In the genomic region with DNA sequence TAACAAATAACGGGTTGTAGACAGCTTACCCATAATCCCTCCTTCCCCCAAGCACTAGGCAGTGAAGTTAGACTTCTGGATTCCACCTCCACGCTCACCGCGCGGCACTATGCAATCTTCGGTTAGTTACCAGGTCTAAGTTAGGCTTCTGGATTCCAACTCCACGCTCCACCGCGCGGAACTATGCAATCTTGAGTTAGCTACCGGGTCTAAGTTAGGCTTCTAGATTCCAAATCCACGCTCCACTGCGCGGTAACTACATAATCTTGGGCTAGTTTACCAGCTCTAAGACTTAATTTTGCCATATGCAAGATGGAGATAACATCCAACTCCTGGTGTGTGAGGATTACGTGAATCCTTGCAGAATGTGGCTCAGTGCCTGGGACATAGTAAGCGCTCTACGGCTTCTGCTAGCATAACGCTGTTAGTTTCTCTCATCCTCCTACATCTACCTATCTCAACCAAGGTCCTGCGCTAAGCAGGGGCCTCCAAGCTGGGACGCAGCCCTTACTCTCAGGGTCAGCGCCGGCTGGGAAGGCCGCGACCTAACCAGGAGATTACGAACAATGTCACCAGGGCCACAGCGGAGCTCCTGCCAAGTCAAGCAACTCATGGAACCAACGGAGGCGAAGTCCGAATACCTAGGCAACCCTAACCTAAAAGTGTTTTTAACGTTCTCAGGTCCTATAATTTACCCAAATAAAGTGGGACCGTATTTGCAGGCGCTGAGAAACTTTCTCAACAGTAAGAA, we compare ENCODE assay signal across 1 cellular context.
TF ChIP-seq lines count a peak whose summit lies in the region.

No MANE protein-coding gene starts in this region.

TF ChIP-seq in GM12878, 131 proteins besides CTCF, POLR2A, EP300 and RAD21:
- TF ChIP-seq BACH1 (IDR thresholded peaks at IDR 0.05; ENCODE audit: borderline replicate concordance): peak; percentile 17; the same call in 1 of the 2 replicates
- no peak for TF ChIP-seq GATAD2B (conservative IDR thresholded peaks at IDR 0.05; ENCODE audit: low read depth)
- TF ChIP-seq PML (IDR thresholded peaks at IDR 0.05; ENCODE audit: low read length): no peak
- no peak for TF ChIP-seq PAX5 (IDR thresholded peaks at IDR 0.05; ENCODE audit: borderline replicate concordance, low read depth, low read length)
- no peak for TF ChIP-seq ETV6 (conservative IDR thresholded peaks at IDR 0.05 in 1 of 2, IDR thresholded peaks at IDR 0.05 in 1 of 2; ENCODE audit: borderline replicate concordance in 1 of 2, low read depth in 1 of 2)
- no peak for TF ChIP-seq RFX5 (IDR thresholded peaks at IDR 0.05; ENCODE audit: low read depth, low read length)
- TF ChIP-seq MYB (IDR thresholded peaks at IDR 0.05; ENCODE audit: borderline replicate concordance, low read depth, low read length): no peak
- no peak for TF ChIP-seq IRF4 (IDR thresholded peaks at IDR 0.05; ENCODE audit: low read depth, low read length)
- peak; percentile 31; the same call in 1 of the 2 replicates for TF ChIP-seq NFIC (IDR thresholded peaks at IDR 0.05; ENCODE audit: low read depth, low read length)
- 0 out of 2 replicates have a peak, but pooled peaks have one; percentile 23 for TF ChIP-seq FOXM1 (IDR thresholded peaks at IDR 0.05; ENCODE audit: low read depth, low read length)
- TF ChIP-seq SP1 (IDR thresholded peaks at IDR 0.05; ENCODE audit: low read depth, low read length): no peak
- no peak for TF ChIP-seq PKNOX1 (IDR thresholded peaks at IDR 0.05)
- TF ChIP-seq, protein P1, sequence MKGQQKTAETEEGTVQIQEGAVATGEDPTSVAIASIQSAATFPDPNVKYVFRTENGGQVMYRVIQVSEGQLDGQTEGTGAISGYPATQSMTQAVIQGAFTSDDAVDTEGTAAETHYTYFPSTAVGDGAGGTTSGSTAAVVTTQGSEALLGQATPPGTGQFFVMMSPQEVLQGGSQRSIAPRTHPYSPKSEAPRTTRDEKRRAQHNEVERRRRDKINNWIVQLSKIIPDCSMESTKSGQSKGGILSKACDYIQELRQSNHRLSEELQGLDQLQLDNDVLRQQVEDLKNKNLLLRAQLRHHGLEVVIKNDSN (IDR thresholded peaks at IDR 0.05; ENCODE audit: borderline replicate concordance, extremely low read length, insufficient read depth, low read depth, low read length): no peak
- TF ChIP-seq ZNF384 (IDR thresholded peaks at IDR 0.05; ENCODE audit: borderline replicate concordance, low read depth, low read length): no peak
- TF ChIP-seq MTA3 (IDR thresholded peaks at IDR 0.05; ENCODE audit: borderline replicate concordance, low read length): no peak
- TF ChIP-seq ATF2 (IDR thresholded peaks at IDR 0.05; ENCODE audit: low read length): peak; percentile 27; the same call in 1 of the 2 replicates
- no peak; the same call in 1 of the 2 replicates for TF ChIP-seq NR2F1 (conservative IDR thresholded peaks at IDR 0.05)
- TF ChIP-seq BCLAF1 (IDR thresholded peaks at IDR 0.05): no peak
- no peak for TF ChIP-seq SMARCA5 (IDR thresholded peaks at IDR 0.05)
- TF ChIP-seq STAT1 (conservative IDR thresholded peaks at IDR 0.05): no peak
- no peak for TF ChIP-seq YY1 (IDR thresholded peaks at IDR 0.05; ENCODE audit: low read depth, low read length)
- TF ChIP-seq, protein P2, sequence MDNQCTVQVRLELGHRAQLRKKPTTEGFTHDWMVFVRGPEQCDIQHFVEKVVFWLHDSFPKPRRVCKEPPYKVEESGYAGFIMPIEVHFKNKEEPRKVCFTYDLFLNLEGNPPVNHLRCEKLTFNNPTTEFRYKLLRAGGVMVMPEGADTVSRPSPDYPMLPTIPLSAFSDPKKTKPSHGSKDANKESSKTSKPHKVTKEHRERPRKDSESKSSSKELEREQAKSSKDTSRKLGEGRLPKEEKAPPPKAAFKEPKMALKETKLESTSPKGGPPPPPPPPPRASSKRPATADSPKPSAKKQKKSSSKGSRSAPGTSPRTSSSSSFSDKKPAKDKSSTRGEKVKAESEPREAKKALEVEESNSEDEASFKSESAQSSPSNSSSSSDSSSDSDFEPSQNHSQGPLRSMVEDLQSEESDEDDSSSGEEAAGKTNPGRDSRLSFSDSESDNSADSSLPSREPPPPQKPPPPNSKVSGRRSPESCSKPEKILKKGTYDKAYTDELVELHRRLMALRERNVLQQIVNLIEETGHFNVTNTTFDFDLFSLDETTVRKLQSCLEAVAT (IDR thresholded peaks at IDR 0.05): peak; percentile 96
- TF ChIP-seq MYC (IDR thresholded peaks at IDR 0.05; ENCODE audit: insufficient read depth, insufficient read length, insufficient replicate concordance, low read length, severe bottlenecking): no peak
- TF ChIP-seq RUNX3 (IDR thresholded peaks at IDR 0.05; ENCODE audit: low read length): 0 out of 2 replicates have a peak, but pooled peaks have one; percentile 3
- TF ChIP-seq LARP7 (IDR thresholded peaks at IDR 0.05): no peak
- TF ChIP-seq ZNF217 (IDR thresholded peaks at IDR 0.05): no peak
- no peak for TF ChIP-seq DPF2 (IDR thresholded peaks at IDR 0.05)
- TF ChIP-seq, protein P3, sequence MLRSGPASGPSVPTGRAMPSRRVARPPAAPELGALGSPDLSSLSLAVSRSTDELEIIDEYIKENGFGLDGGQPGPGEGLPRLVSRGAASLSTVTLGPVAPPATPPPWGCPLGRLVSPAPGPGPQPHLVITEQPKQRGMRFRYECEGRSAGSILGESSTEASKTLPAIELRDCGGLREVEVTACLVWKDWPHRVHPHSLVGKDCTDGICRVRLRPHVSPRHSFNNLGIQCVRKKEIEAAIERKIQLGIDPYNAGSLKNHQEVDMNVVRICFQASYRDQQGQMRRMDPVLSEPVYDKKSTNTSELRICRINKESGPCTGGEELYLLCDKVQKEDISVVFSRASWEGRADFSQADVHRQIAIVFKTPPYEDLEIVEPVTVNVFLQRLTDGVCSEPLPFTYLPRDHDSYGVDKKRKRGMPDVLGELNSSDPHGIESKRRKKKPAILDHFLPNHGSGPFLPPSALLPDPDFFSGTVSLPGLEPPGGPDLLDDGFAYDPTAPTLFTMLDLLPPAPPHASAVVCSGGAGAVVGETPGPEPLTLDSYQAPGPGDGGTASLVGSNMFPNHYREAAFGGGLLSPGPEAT (IDR thresholded peaks at IDR 0.05; ENCODE audit: low read depth): 0 out of 2 replicates have a peak, but pooled peaks have one; percentile 8
- TF ChIP-seq POLR2AphosphoS2 (IDR thresholded peaks at IDR 0.05; ENCODE audit: low read depth, low read length): no peak
- TF ChIP-seq SKIL (IDR thresholded peaks at IDR 0.05; ENCODE audit: low read depth, poor library complexity, severe bottlenecking): peak; percentile 19
- TF ChIP-seq EGR1 (IDR thresholded peaks at IDR 0.05; ENCODE audit: borderline replicate concordance in 1 of 2, low read depth in 2 of 2, low read length in 2 of 2): no peak
- no peak for TF ChIP-seq NFXL1 (IDR thresholded peaks at IDR 0.05; ENCODE audit: borderline replicate concordance)
- TF ChIP-seq CBFB (IDR thresholded peaks at IDR 0.05; ENCODE audit: low read depth): no peak
- TF ChIP-seq MEF2B (IDR thresholded peaks at IDR 0.05; ENCODE audit: partially characterized antibody, poor library complexity, severe bottlenecking): peak; percentile 18
- no peak for TF ChIP-seq ZNF24 (IDR thresholded peaks at IDR 0.05)
- TF ChIP-seq JUNB (IDR thresholded peaks at IDR 0.05): no peak
